Comparison of ENCODE assay signal across 20 cellular contexts in the genomic region with DNA sequence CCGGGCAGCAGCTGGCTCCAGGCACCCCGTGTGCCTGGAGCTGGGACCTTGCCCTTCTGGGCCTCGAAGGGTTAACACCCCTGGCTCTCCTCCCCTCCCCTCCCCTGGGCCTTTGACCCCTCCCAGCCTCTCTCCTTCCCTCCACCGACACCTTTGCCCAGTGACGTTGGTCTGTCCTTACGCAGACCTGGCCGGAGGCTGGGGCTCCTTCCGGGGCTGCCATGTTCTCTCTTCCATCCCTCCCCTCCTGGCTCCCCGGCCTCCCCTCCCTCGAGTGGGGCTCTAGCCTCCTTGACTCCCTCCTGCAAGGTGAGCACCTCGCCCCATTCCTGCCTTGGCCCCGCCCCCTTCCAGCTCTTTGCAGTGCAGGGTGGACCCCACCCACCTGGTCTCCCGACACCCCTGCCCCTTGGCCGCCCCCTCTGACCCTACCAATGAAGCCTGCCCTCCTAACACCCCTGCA. TPM values are rescaled to one million over a fixed set of nuclear protein-coding genes. Genes with fewer than 3 reads are reported as not detected.
DNase-seq lines count a peak whose midpoint lies in the region; ATAC-seq, FAIRE-seq and TF ChIP-seq lines count a peak whose summit lies in the region.
"Had no signal": no experiment of that assay in that cellular context is flagged by ENCODE, and none has a peak within 500 bp of the region (broad histone marks: within the 10 kb centered on the region; RNA-seq: fewer than 3 reads in every experiment).

A gene (plus strand): TSS at position 161 of the 463 bp plus-strand sequence. CDS start 61 bp downstream, at position 222.

- intact Hi-C loops in HCT116 (cut with micrococcal nuclease): no loop called here
- intact Hi-C loops in PC-9 (cut with micrococcal nuclease; ENCODE audit: unreplicated experiment): loop anchor here (5.0 kb wide), 2 partner anchors 145 to 470 kb away; no protein-coding TSS in a partner anchor
- intact Hi-C loops in kidney (cut with DNase I): no loop called here
- intact Hi-C loops in gastrocnemius medialis (cut with DNase I; ENCODE audit: low total_unique reads): no loop called here

- no peak within 1 kb of the TSS for H2AFZ ChIP-seq in HCT116 (ENCODE audit: low read depth, low read length, poor library complexity, severe bottlenecking)
- no peak within 1 kb of the TSS for H2AFZ ChIP-seq in PC-9

- H3K27ac ChIP-seq in HCT116 (ENCODE audit: low read depth, low read length) (no peak within 1 kb of the TSS), PC-9 (no peak within 1 kb of the TSS), kidney (ENCODE audit: low read depth in 2 of 2, low read length in 2 of 2) (no peak within 1 kb of the TSS), gastrocnemius medialis (peak within 1 kb of the TSS in 3 of 4 donors; percentile 3 to 86 (median 42))
- H3K27ac ChIP-seq: heart left ventricle, left ventricle myocardium inferior, right atrium auricular region, SK-N-MC, upper lobe of left lung had no signal

- H3K27me3 ChIP-seq in HCT116 (ENCODE audit: insufficient read depth, low read length) (no peaks in the 10 kb centered on the region), PC-9 (ENCODE audit: insufficient read depth, low read depth) (no peaks in the 10 kb centered on the region), gastrocnemius medialis (no peaks in the 10 kb centered on the region)
- H3K27me3 ChIP-seq: heart left ventricle, right atrium auricular region, upper lobe of left lung had no signal

- no peak for FAIRE-seq in kidney (lab: Jason Lieb, UNC)
- FAIRE-seq in D721Med (lab: Jason Lieb, UNC): no peak
- FAIRE-seq: colon had no signal

- H3K4me1 ChIP-seq in HCT116 (ENCODE audit: control insufficient read depth in 1 of 2, insufficient read depth in 2 of 2, low read length in 2 of 2) (peaks cover 3 to 10% of the 10 kb centered on the region in 2 experiments; a peak in 3 of 4 replicates), PC-9 (replicated peaks; ENCODE audit: insufficient read depth) (no peaks in the 10 kb centered on the region), kidney (ENCODE audit: control insufficient read depth in 1 of 2, insufficient read depth in 1 of 2, low read depth in 1 of 2, low read length in 2 of 2) (peaks cover 3 to 9% of the 10 kb centered on the region in 2 donors), gastrocnemius medialis (peaks cover 27% of the 10 kb centered on the region in 2 donors)

- RAD21 ChIA-PET in HCT116 (lab: Charles Lee; ENCODE audit: low non-redundant PET in 1 of 2, low total read pairs in 2 of 2, uncharacterized antibody in 2 of 2, unreplicated experiment in 2 of 2): no interaction called here

- BruUV-seq in HCT116 (replicated peaks; lab: Mats Ljungman, UMichigan): no TSS peak
- BruUV-seq in PC-9 (replicated peaks; lab: Mats Ljungman, UMichigan): no TSS peak

- CTCF ChIA-PET in HCT116 (lab: Charles Lee): interaction anchor here (1.5 to 2.0 kb wide), 4 partner anchors 15 to 149 kb away, joined by 3 to 13 read pairs (median 8); no protein-coding TSS in a partner anchor
- CTCF ChIA-PET in PC-9 (lab: Charles Lee): interaction anchor here (0.7 kb wide), 1 partner anchor 49 kb away, joined by 12 read pairs; no protein-coding TSS in a partner anchor

- ATAC-seq in HCT116 (no peak), gastrocnemius medialis (no peak)

- no peaks in the 10 kb centered on the region for H3K9me3 ChIP-seq in HCT116 (ENCODE audit: control insufficient read depth in 1 of 2, insufficient read depth in 1 of 2, low read depth in 1 of 2, low read length in 2 of 2)
- H3K9me3 ChIP-seq in PC-9 (ENCODE audit: insufficient read depth, low read depth): no peaks in the 10 kb centered on the region
- no peaks in the 10 kb centered on the region for H3K9me3 ChIP-seq in kidney (ENCODE audit: control insufficient read depth in 1 of 2, low read length in 2 of 2)
- H3K9me3 ChIP-seq in gastrocnemius medialis: no peaks in the 10 kb centered on the region
- H3K9me3 ChIP-seq: heart left ventricle, left ventricle myocardium inferior, right atrium auricular region, upper lobe of left lung had no signal

- H3K9me2 ChIP-seq in HCT116 (ENCODE audit: insufficient read depth): no peaks in the 10 kb centered on the region
- no peaks in the 10 kb centered on the region for H3K9me2 ChIP-seq in PC-9 (ENCODE audit: insufficient read depth)

- no peak within 1 kb of the TSS for H3K4me3 ChIP-seq in HCT116 (replicated peaks in 1 of 2; ENCODE audit: low read depth in 1 of 2, low read length in 2 of 2)
- no peak within 1 kb of the TSS for H3K4me3 ChIP-seq in PC-9
- H3K4me3 ChIP-seq in kidney (ENCODE audit: low read length in 2 of 2): peak within 1 kb of the TSS in 1 of 2 donors; percentile 51
- no peak within 1 kb of the TSS for H3K4me3 ChIP-seq in gastrocnemius medialis
- H3K4me3 ChIP-seq: heart left ventricle, left ventricle myocardium inferior, right atrium auricular region, SK-N-MC, upper lobe of left lung had no signal

- no peak for TF ChIP-seq RAD21 in HCT116 (IDR thresholded peaks at IDR 0.05; ENCODE audit: low read depth)

- H4K20me1 ChIP-seq in HCT116 (ENCODE audit: insufficient read depth): no peaks in the 10 kb centered on the region
- no peaks in the 10 kb centered on the region for H4K20me1 ChIP-seq in PC-9 (ENCODE audit: insufficient read depth)

- no peaks in the 10 kb centered on the region for H3K36me3 ChIP-seq in HCT116 (ENCODE audit: control insufficient read depth in 1 of 2, insufficient read depth in 2 of 2, low read length in 2 of 2)
- H3K36me3 ChIP-seq in PC-9 (ENCODE audit: low read depth): no peaks in the 10 kb centered on the region
- H3K36me3 ChIP-seq in kidney (ENCODE audit: control insufficient read depth in 1 of 2, insufficient read depth in 2 of 2, low read length in 2 of 2): no peaks in the 10 kb centered on the region
- H3K36me3 ChIP-seq in gastrocnemius medialis: no peaks in the 10 kb centered on the region
- H3K36me3 ChIP-seq: left ventricle myocardium inferior, right atrium auricular region had no signal

- DNase-seq in HCT116 (ENCODE audit: low read depth, low spot score) (no peak), PC-9 (no peak), kidney (peak; percentile 79), gastrocnemius medialis (no peak), D721Med (ENCODE audit: insufficient read length, low spot score) (no peak), HPDE6-E6E7 (ENCODE audit: extremely low spot score) (no peak), islet precursor cell (no peak)
- DNase-seq: activated CD8-positive, alpha-beta T cell treated with anti-CD3 and anti-CD28 coated beads, Interleukin-2, amount 10 ng/mL, durations not matched to agents 7 days and 5 days; DMS53; heart left ventricle; left ventricle myocardium inferior had no signal

- no peaks in the 10 kb centered on the region for H3K79me2 ChIP-seq in HCT116 (ENCODE audit: insufficient read depth, low read length)
- H3K79me2 ChIP-seq in PC-9 (ENCODE audit: low read depth): no peaks in the 10 kb centered on the region

- TF ChIP-seq CTCF in HCT116 (IDR thresholded peaks at IDR 0.05 in 2 of 3, conservative IDR thresholded peaks at IDR 0.05 in 1 of 3; ENCODE audit: borderline replicate concordance in 1 of 3, insufficient read depth in 1 of 3, low read depth in 2 of 3, low read length in 2 of 3) (no peak), PC-9 (conservative IDR thresholded peaks at IDR 0.05) (no peak), kidney (IDR thresholded peaks at IDR 0.05; ENCODE audit: borderline replicate concordance, extremely low read depth, insufficient read depth) (no peak), gastrocnemius medialis (IDR thresholded peaks at IDR 0.05 in 4 of 5, conservative IDR thresholded peaks at IDR 0.05 in 1 of 5) (no peak), D721Med (IDR thresholded peaks at IDR 0.05; ENCODE audit: insufficient read depth, missing control alignments) (no peak)

- no peak within 1 kb of the TSS for H3K9ac ChIP-seq in HCT116 (ENCODE audit: low read length)
- peak within 1 kb of the TSS in 1 of 2 donors; percentile 51 for H3K9ac ChIP-seq in kidney (ENCODE audit: low read length in 2 of 2)

- H3K4me2 ChIP-seq in HCT116 (ENCODE audit: low read length) (peak within 1 kb of the TSS; percentile 68), PC-9 (peak within 1 kb of the TSS; percentile 38; the same call in 1 of the 2 replicates)

- H3F3A ChIP-seq in PC-9 (ENCODE audit: insufficient read depth, low read depth): no peaks in the 10 kb centered on the region

- POLR2A ChIA-PET in HCT116 (lab: Charles Lee): no interaction called here
- POLR2A ChIA-PET in PC-9 (lab: Charles Lee; ENCODE audit: unreplicated experiment): no interaction called here

- in situ Hi-C loops in gastrocnemius medialis (cut with MboI; ENCODE audit: low sequenced_read_pairs in 4 of 4): loop anchor here in 1 of 4 donors (25.0 kb wide), 1 partner anchor 155 kb away; a partner anchor contains a TSS

- TF ChIP-seq POLR2A in HCT116 (IDR thresholded peaks at IDR 0.05; ENCODE audit: borderline replicate concordance, extremely low read depth, insufficient read depth, insufficient read length): no peak
- TF ChIP-seq POLR2A in gastrocnemius medialis (IDR thresholded peaks at IDR 0.05): no peak

TF ChIP-seq in HCT116, 20 proteins besides CTCF, POLR2A, EP300 and RAD21 (continues in another document):
- no peak for TF ChIP-seq EZH2 (IDR thresholded peaks at IDR 0.05)
- no peak for TF ChIP-seq CBX3 (IDR thresholded peaks at IDR 0.05; ENCODE audit: low read depth)
- no peak for TF ChIP-seq SP1 (IDR thresholded peaks at IDR 0.05; ENCODE audit: low read depth)
- TF ChIP-seq ZFX (IDR thresholded peaks at IDR 0.05): no peak

RNA-seq across cellular contexts. Expression of the gene that starts here (rescaled TPM):
- not detected for total RNA-seq in HCT116 (2021; ENCODE audit: unreplicated experiment)
- not detected in 2 replicates for polyA plus RNA-seq in HCT116 (2012)
- not detected in 2 replicates for total RNA-seq in PC-9 (2021)
- total RNA-seq in kidney: 2.0 TPM
- 25.4 TPM for polyA plus RNA-seq in kidney (ENCODE audit: insufficient read depth, low read depth, low replicate concordance)
- total RNA-seq in gastrocnemius medialis: under 1 TPM in 1 of 4 donors, not detected in 3; 0.33 TPM
- total RNA-seq: activated CD8-positive, alpha-beta T cell treated with anti-CD3 and anti-CD28 coated beads, Interleukin-2, amount 10 ng/mL, durations not matched to agents 7 days and 5 days; activated T-helper 17 cell treated with anti-CD3 and anti-CD28 coated beads, Interleukin-2, amount 50 U/mL, for 72 hours; aorta; esophagus mucosa; heart left ventricle; HT1080; left ventricle myocardium inferior; right atrium auricular region; upper lobe of left lung had no signal
- polyA plus RNA-seq: heart left ventricle, neural cell had no signal

Comparison
In these comparisons a context has a peak if more than half of its experiments do, and no peak if none do; other contexts are left out.
1. H3K27ac ChIP-seq: peak in gastrocnemius medialis (3 of 4); none in HCT116 (single experiment), PC-9 (single experiment) and kidney (0 of 2).